Comparison of ENCODE assay signal across 22 cellular contexts in the genomic region with DNA sequence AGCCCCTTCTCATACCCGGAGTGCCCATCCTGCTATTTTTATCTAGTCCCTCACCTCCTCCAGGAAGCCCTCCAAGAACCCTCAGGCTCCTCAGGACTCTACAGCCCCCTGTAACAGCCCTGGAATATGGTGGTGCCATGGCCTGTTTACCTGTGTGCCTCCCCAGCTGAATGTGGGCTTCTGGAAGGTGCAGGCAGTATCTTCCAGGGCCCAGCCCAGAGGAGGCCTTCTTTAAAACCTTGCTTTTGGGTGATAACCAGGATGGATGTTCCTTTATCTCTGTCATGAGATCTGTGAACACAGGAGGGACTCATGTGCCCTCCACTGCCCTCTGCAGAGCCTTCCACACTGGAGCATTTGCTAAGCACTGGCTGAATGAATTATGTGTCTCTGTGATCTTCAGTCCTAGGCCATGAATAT.
"Had no signal": no experiment of that assay in that cellular context is flagged by ENCODE, and none has a peak within 500 bp of the region (broad histone marks: within the 10 kb centered on the region; RNA-seq: fewer than 3 reads in every experiment).

No MANE protein-coding gene starts in this region.

- H3K27ac Mint-ChIP-seq: natural killer cell, progenitor cell of endocrine pancreas, type B pancreatic cell had no signal

- H3K27ac ChIP-seq: dorsolateral prefrontal cortex, heart left ventricle, pancreas, suprapubic skin, thyroid gland had no signal

- H3K36me3 ChIP-seq: heart left ventricle, pancreas, suprapubic skin, thyroid gland had no signal

- H3K4me3 Mint-ChIP-seq: natural killer cell, neural crest cell, type B pancreatic cell had no signal

- H3K4me1 ChIP-seq: pancreas, thyroid gland had no signal

- H3K9me3 Mint-ChIP-seq: natural killer cell, neural crest cell, type B pancreatic cell had no signal

- H3K9me3 ChIP-seq: heart left ventricle, mucosa of descending colon, pancreas, suprapubic skin, thyroid gland had no signal

- H3K27me3 ChIP-seq: heart left ventricle, pancreas, suprapubic skin, thyroid gland had no signal

- FAIRE-seq: frontal cortex, pancreas, urothelium cell line had no signal

- ATAC-seq: heart left ventricle, left colon, left ventricle myocardium superior, mucosa of descending colon, natural killer cell, pancreas, right cardiac atrium had no signal

- H3K4me2 ChIP-seq: smooth muscle cell had no signal

- DNase-seq: cortex of kidney; dorsolateral prefrontal cortex; effector CD8-positive, alpha-beta T cell; heart left ventricle; hippocampal formation; left colon; left ventricle myocardium superior; mucosa of descending colon; natural killer cell; occipital lobe; pancreas; right cardiac atrium; stimulated activated CD4-positive, alpha-beta T cell treated with anti-CD3 and anti-CD28 coated beads, Interleukin-2, amount 100 ng/mL, for 48 hours; stimulated activated naive CD4-positive, alpha-beta T cell treated with Interleukin-2 at 50 U/mL for 16 hours; thyroid gland had no signal

- H3K4me3 ChIP-seq: dorsolateral prefrontal cortex, heart left ventricle, mucosa of descending colon, pancreas, smooth muscle cell, suprapubic skin, thyroid gland had no signal

- H3K36me3 Mint-ChIP-seq: natural killer cell, type B pancreatic cell had no signal
